In genomic region chr20:37939701-37940151, GRCh38 we compare ENCODE assay signal across 19 cellular contexts. TPM values are rescaled to one million over a fixed set of nuclear protein-coding genes. Genes with fewer than 3 reads are reported as not detected.
DNase-seq lines count a peak whose midpoint lies in the region; ATAC-seq and TF ChIP-seq lines count a peak whose summit lies in the region.
"Had no signal": no experiment of that assay in that cellular context is flagged by ENCODE, and none has a peak within 500 bp of the region (broad histone marks: within the 10 kb centered on the region; RNA-seq: fewer than 3 reads in every experiment).

No MANE protein-coding gene starts in this region.

- H3K27me3 ChIP-seq in endodermal cell (ENCODE audit: control insufficient read depth, insufficient read depth, low read length, poor library complexity, severe bottlenecking) (no peaks in the 10 kb centered on the region), suprapubic skin (peaks cover 2% of the 10 kb centered on the region)
- H3K27me3 ChIP-seq: BE2C had no signal

- no peaks in the 10 kb centered on the region for H3K9me3 Mint-ChIP-seq in endodermal cell

- H3K9ac ChIP-seq in endodermal cell (ENCODE audit: extremely low read depth, low read length, poor library complexity, severe bottlenecking), result no peak overlapping the region
- H3K9ac ChIP-seq: GM23248 had no signal

- H3K27me3 Mint-ChIP-seq in endodermal cell (ENCODE audit: insufficient read depth), result peaks cover 2% of the 10 kb centered on the region
- H3K27me3 Mint-ChIP-seq: CD4-positive, CD25-positive, alpha-beta regulatory T cell had no signal

- ATAC-seq in HG03039 (IDR thresholded peaks at IDR 0.05; ENCODE audit: unreplicated experiment), result no peak

- H3K4me3 Mint-ChIP-seq in endodermal cell, result no peak overlapping the region

- no peaks in the 10 kb centered on the region for H3K36me3 Mint-ChIP-seq in endodermal cell (ENCODE audit: low read depth)
- H3K36me3 Mint-ChIP-seq: CD4-positive, CD25-positive, alpha-beta regulatory T cell had no signal

- H3K9me3 ChIP-seq in endodermal cell (ENCODE audit: control insufficient read depth, low read length), result no peaks in the 10 kb centered on the region
- no peaks in the 10 kb centered on the region for H3K9me3 ChIP-seq in suprapubic skin
- H3K9me3 ChIP-seq: BE2C had no signal

- peaks cover 14% of the 10 kb centered on the region for H3K4me1 Mint-ChIP-seq in endodermal cell
- H3K4me1 Mint-ChIP-seq: CD4-positive, CD25-positive, alpha-beta regulatory T cell had no signal

- H3K4me3 ChIP-seq in endodermal cell (ENCODE audit: low read length), result no peak overlapping the region
- H3K4me3 ChIP-seq in suprapubic skin, result no peak overlapping the region
- H3K4me3 ChIP-seq: GM23248 had no signal

- no peak overlapping the region for H3K27ac Mint-ChIP-seq in endodermal cell
- H3K27ac Mint-ChIP-seq: CD4-positive, CD25-positive, alpha-beta regulatory T cell had no signal

- no peak for TF ChIP-seq EP300 in suprapubic skin (IDR thresholded peaks at IDR 0.05)

- 89 to 90% methylated on average over 12 to 16 of the region's 16 CpGs for WGBS in endodermal cell (ENCODE audit: insufficient coverage in 1 of 2, insufficient read length in 1 of 2), 2 experiments
- WGBS in suprapubic skin, result 83% methylated on average over 16 of the region's 16 CpGs

- no peak for TF ChIP-seq CTCF in endodermal cell (conservative IDR thresholded peaks at IDR 0.05)
- no peak for TF ChIP-seq CTCF in suprapubic skin (IDR thresholded peaks at IDR 0.05)

- H3K27ac ChIP-seq in endodermal cell (ENCODE audit: low read depth, low read length), result no peak overlapping the region
- H3K27ac ChIP-seq in suprapubic skin, result no peak overlapping the region
- H3K27ac ChIP-seq: GM23248 had no signal

- TF ChIP-seq POLR2A in suprapubic skin (IDR thresholded peaks at IDR 0.05), result no peak

- H3K4me1 ChIP-seq in endodermal cell (ENCODE audit: control insufficient read depth, insufficient read depth, low read length) (peaks cover 1% of the 10 kb centered on the region), suprapubic skin (no peaks in the 10 kb centered on the region)

- peak; percentile 44 for DNase-seq in activated effector memory CD4-positive, alpha-beta T cell treated with anti-CD3 and anti-CD28 coated beads, Interleukin-2, amount 50 U/mL, for 16 hours
- DNase-seq in activated effector memory CD4-positive, alpha-beta T cell treated with Interleukin-2 at 50 U/mL for 16 hours, result no peak
- DNase-seq in NCI-H2171 treated with DMSO at 0.1 percent for 48 hours (lab: John Stamatoyannopoulos, UW) (peak; percentile 79), endodermal cell (peak; percentile 31), suprapubic skin (ENCODE audit: low spot score in 2 of 2) (peak; percentile 21 to 62), NCI-H1417 (lab: John Stamatoyannopoulos, UW) (no peak), NCI-H2107 (lab: John Stamatoyannopoulos, UW) (no peak)
- DNase-seq: BE2C; CD4-positive, CD25-positive, alpha-beta regulatory T cell; COR-L47; GDM1; GM23248; HCEC 1CT; KG1; NCI-H1417 treated with DMSO at 0.1 percent for 48 hours; NCI-H187 treated with DMSO at 0.1 percent for 48 hours; NCI-H446; NCI-H69 had no signal

- no peaks in the 10 kb centered on the region for H3K36me3 ChIP-seq in endodermal cell (ENCODE audit: control insufficient read depth, insufficient read depth, low read length)
- H3K36me3 ChIP-seq in suprapubic skin, result no peaks in the 10 kb centered on the region
- H3K36me3 ChIP-seq: BE2C had no signal

RNA-seq across cellular contexts. Expression of gene VSTM2L, which starts 36.8 kb away (rescaled TPM):
- total RNA-seq in endodermal cell, result 1 to 10 TPM; 1.4 to 2.9 TPM
- polyA plus RNA-seq in endodermal cell (2013, experiment 1 of 2), result 27.8 TPM
- 22.4 TPM for polyA plus RNA-seq in endodermal cell (2013, experiment 2 of 2)
- 1 to 10 TPM in 1 of 4 donors, under 1 TPM in 1, not detected in 2; 0.78 to 1.4 TPM for total RNA-seq in suprapubic skin
- total RNA-seq: CD4-positive, CD25-positive, alpha-beta regulatory T cell had no signal
- polyA plus RNA-seq: CD4-positive, CD25-positive, alpha-beta regulatory T cell had no signal

Comparison
In these comparisons a context has a peak if more than half of its experiments do, and no peak if none do; other contexts are left out.
1. DNase-seq: peak in activated effector memory CD4-positive, alpha-beta T cell treated with anti-CD3 and anti-CD28 coated beads, Interleukin-2, amount 50 U/mL, for 16 hours (single experiment), NCI-H2171 treated with DMSO at 0.1 percent for 48 hours (single experiment), endodermal cell (single experiment) and suprapubic skin (2 of 2); none in activated effector memory CD4-positive, alpha-beta T cell treated with Interleukin-2 at 50 U/mL for 16 hours (single experiment), NCI-H1417 (0 of 3) and NCI-H2107 (single experiment).